ENCODE assay signal across 1 cellular context in the genomic region with DNA sequence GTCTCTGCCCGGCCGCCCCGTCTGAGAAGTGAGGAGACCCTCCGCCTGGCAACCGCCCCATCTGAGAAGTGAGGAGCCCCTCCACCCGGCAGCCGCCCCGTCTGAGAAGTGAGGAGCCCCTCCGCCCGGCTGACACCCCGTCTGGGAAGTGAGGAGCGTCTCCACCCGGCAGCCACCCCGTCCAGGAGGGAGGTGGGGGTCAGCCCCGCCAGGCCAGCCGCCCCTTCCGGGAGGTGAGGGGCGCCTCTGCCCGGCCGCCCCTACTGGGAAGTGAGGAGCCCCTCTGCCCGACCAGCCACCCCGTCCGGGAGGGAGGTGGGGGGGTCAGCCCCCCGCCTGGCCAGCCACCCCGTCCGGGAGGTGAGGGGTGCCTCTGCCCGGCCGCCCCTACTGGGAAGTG. TPM values are rescaled to one million over a fixed set of nuclear protein-coding genes. Genes with fewer than 3 reads are reported as not detected.
"Had no signal": no experiment of that assay in that cellular context is flagged by ENCODE, and none has a peak within 500 bp of the region (broad histone marks: within the 10 kb centered on the region; RNA-seq: fewer than 3 reads in every experiment).

No MANE protein-coding gene starts in this region.

RNA-seq across cellular contexts. Expression of gene TRERF1, which starts 14.7 kb away (rescaled TPM):
- polyA plus RNA-seq: HepG2 had no signal
